ENCODE assay signal across 21 cellular contexts in genomic region chrX:7647826-7648225, GRCh38.
"Had no signal": no experiment of that assay in that cellular context is flagged by ENCODE, and none has a peak within 500 bp of the region (broad histone marks: within the 10 kb centered on the region; RNA-seq: fewer than 3 reads in every experiment).

No MANE protein-coding gene starts in this region.

- H3K9me3 ChIP-seq: lower lobe of right lung, thyroid gland had no signal

- ATAC-seq: activated T-cell treated with anti-CD3 and anti-CD28 coated beads, Interleukin-2, amount 50 U/mL, for 72 hours; left colon; lower lobe of right lung; natural killer cell treated with Interleukin-12 subunit alpha and Interleukin-12 subunit beta and Interleukin-15 and Interleukin-18, amount 100 ng/mL, for 72 hours had no signal

- H3K27me3 ChIP-seq: ascending aorta, thyroid gland had no signal

- H3K27ac ChIP-seq: ascending aorta, coronary artery, lower lobe of right lung, thyroid gland had no signal

- H3K4me1 ChIP-seq: ascending aorta, lower lobe of right lung, thyroid gland had no signal

- H3K36me3 ChIP-seq: ascending aorta, lower lobe of right lung, thyroid gland had no signal

- DNase-seq: activated CD4-positive, alpha-beta T cell treated with anti-CD3 and anti-CD28 coated beads, Interleukin-2, amount 50 U/mL, for 1 hour; activated CD4-positive, CD25-positive, alpha-beta regulatory T cell treated with anti-CD3 and anti-CD28 coated beads, Interleukin-2, amount 50 U/mL, for 72 hours; activated CD8-positive, alpha-beta memory T cell treated with anti-CD3 and anti-CD28 coated beads for 24 hours; activated CD8-positive, alpha-beta memory T cell treated with anti-CD3 and anti-CD28 coated beads, Interleukin-2, amount 50 U/mL, for 48 hours; activated effector memory CD4-positive, alpha-beta T cell treated with anti-CD3 and anti-CD28 coated beads, Interleukin-2, amount 50 U/mL, for 16 hours; activated T-cell treated with anti-CD3 and anti-CD28 coated beads, Interleukin-2, amount 50 U/mL, for 72 hours; erythroblast; foreskin melanocyte; glutamatergic neuron; hypothalamus; islet precursor cell; left colon; lower lobe of right lung; nucleus accumbens; stimulated activated CD4-positive, alpha-beta T cell treated with anti-CD3 and anti-CD28 coated beads, Interleukin-12 subunit alpha, Interleukin-12 subunit beta, amount 100 ng/mL, for 4 hours; stimulated activated CD4-positive, alpha-beta T cell treated with anti-CD3 and anti-CD28 coated beads, Interleukin-1b, Interleukin-23, amount 100 ng/mL, for 48 hours; stimulated activated naive CD4-positive, alpha-beta T cell treated with Interleukin-2 at 50 U/mL for 16 hours; thyroid gland had no signal

- H3K4me3 ChIP-seq: ascending aorta, coronary artery, lower lobe of right lung, thyroid gland had no signal
